Comparison of ENCODE assay signal across 19 cellular contexts in genomic region chr2:48900321-48901014, GRCh38.
A peak's percentile ranks its signal among the peaks of the same experiment; 100 is the strongest.
DNase-seq lines count a peak whose midpoint lies in the region; ATAC-seq and TF ChIP-seq lines count a peak whose summit lies in the region.
"Had no signal": no experiment of that assay in that cellular context is flagged by ENCODE, and none has a peak within 500 bp of the region (broad histone marks: within the 10 kb centered on the region; RNA-seq: fewer than 3 reads in every experiment).

No MANE protein-coding gene starts in this region.

- no peak overlapping the region for H3K4me3 ChIP-seq in spleen
- H3K4me3 ChIP-seq: right lobe of liver had no signal

- ATAC-seq in HG03565 (IDR thresholded peaks at IDR 0.05; ENCODE audit: unreplicated experiment) (no peak), HG03196 (IDR thresholded peaks at IDR 0.05; ENCODE audit: unreplicated experiment) (no peak)
- ATAC-seq: left lobe of liver, natural killer cell, right lobe of liver had no signal

- no peak for TF ChIP-seq POLR2A in spleen (IDR thresholded peaks at IDR 0.05)

- 45 to 66% (median 54%) methylated on average over 2 of the region's 2 CpGs for WGBS in spleen, 5 donors

- H3K27me3 ChIP-seq in spleen (replicated peaks in 1 of 7): peaks cover 0 to 3% (median 0%) of the 10 kb centered on the region in 7 donors
- H3K27me3 ChIP-seq: right lobe of liver had no signal

- DNase-seq in NCI-H1694 (lab: John Stamatoyannopoulos, UW): peak; percentile 5
- no peak for DNase-seq in NCI-H1694 treated with DMSO at 0.1 percent for 48 hours (lab: John Stamatoyannopoulos, UW)
- peak in 43 of 56 donors; percentile 5 to 80 (median 41) for DNase-seq in amygdala (lab: John Stamatoyannopoulos, UW)
- peak; percentile 37 for DNase-seq in kidney tubule cell (ENCODE audit: low spot score)
- peak; percentile 85 for DNase-seq in superior temporal gyrus (ENCODE audit: extremely low spot score)
- no peak for DNase-seq in spleen
- DNase-seq: activated CD8-positive, alpha-beta memory T cell treated with anti-CD3 and anti-CD28 coated beads for 24 hours; activated gamma-delta T cell treated with Interleukin-2 at 50 U/mL for 16 hours; Caco-2; H7; natural killer cell; NCI-H2029 treated with DMSO at 0.1 percent for 48 hours; right lobe of liver; SIG-M5; stimulated activated naive CD4-positive, alpha-beta T cell had no signal

- no peaks in the 10 kb centered on the region for H3K4me1 ChIP-seq in spleen
- H3K4me1 ChIP-seq: Caco-2, right lobe of liver had no signal

- no peaks in the 10 kb centered on the region for H3K36me3 ChIP-seq in spleen
- H3K36me3 ChIP-seq: right lobe of liver had no signal

- H3K27ac ChIP-seq in spleen: no peak overlapping the region
- H3K27ac ChIP-seq: 22Rv1, right lobe of liver had no signal

- no peaks in the 10 kb centered on the region for H3K9me3 ChIP-seq in spleen
- H3K9me3 ChIP-seq: Caco-2, right lobe of liver had no signal

- no peak for TF ChIP-seq CTCF in spleen (IDR thresholded peaks at IDR 0.05 in 8 of 11, conservative IDR thresholded peaks at IDR 0.05 in 3 of 11)

- intact Hi-C loops in spleen (cut with DNase I; ENCODE audit: low total_unique reads): no loop called here

Comparison
In these comparisons a context has a peak if more than half of its experiments do, and no peak if none do; other contexts are left out.
1. DNase-seq: peak in NCI-H1694 (single experiment), amygdala (43 of 56), kidney tubule cell (single experiment) and superior temporal gyrus (single experiment); none in NCI-H1694 treated with DMSO at 0.1 percent for 48 hours (single experiment) and spleen (single experiment).